Comparison of ENCODE assay signal across 19 cellular contexts in genomic region chr3:45574067-45574494, GRCh38.
"Had no signal": no experiment of that assay in that cellular context is flagged by ENCODE, and none has a peak within 500 bp of the region (broad histone marks: within the 10 kb centered on the region; RNA-seq: fewer than 3 reads in every experiment).

No MANE protein-coding gene starts in this region.

- H3K4me2 ChIP-seq: hepatocyte had no signal

- H3K4me3 Mint-ChIP-seq: activated CD4-positive, alpha-beta memory T cell treated with anti-CD3 and anti-CD28 coated beads, Interleukin-2, amount 10 ng/mL, durations not matched to agents 7 days and 5 days; activated CD4-positive, alpha-beta T cell treated with anti-CD3 and anti-CD28 coated beads for 36 hours; activated CD8-positive, alpha-beta memory T cell treated with anti-CD3 and anti-CD28 coated beads, Interleukin-2, amount 10 ng/mL, durations not matched to agents 7 days and 5 days; activated naive CD8-positive, alpha-beta T cell treated with anti-CD3 and anti-CD28 coated beads for 36 hours; dendritic cell treated with granulocyte-macrophage colony-stimulating factor and Interleukin-4, amounts not matched to agents 40 ng/mL and 50 ng/mL, for 4 days; natural killer cell treated with Interleukin-12 subunit alpha and Interleukin-12 subunit beta and Interleukin-15 and Interleukin-18, amount 100 ng/mL, for 72 hours; stimulated activated memory B cell treated with anti-CD40 and anti-IgM and Interleukin-4, amounts not matched to agents 10 μg/mL and 1 μg/mL and 100 μg/mL, for 72 hours; WTC11 had no signal

- H3K27ac Mint-ChIP-seq: activated CD4-positive, alpha-beta memory T cell treated with anti-CD3 and anti-CD28 coated beads, Interleukin-2, amount 10 ng/mL, durations not matched to agents 7 days and 5 days; activated CD4-positive, alpha-beta T cell treated with anti-CD3 and anti-CD28 coated beads for 36 hours; activated CD8-positive, alpha-beta memory T cell treated with anti-CD3 and anti-CD28 coated beads, Interleukin-2, amount 10 ng/mL, durations not matched to agents 7 days and 5 days; activated naive CD8-positive, alpha-beta T cell treated with anti-CD3 and anti-CD28 coated beads for 36 hours; dendritic cell treated with granulocyte-macrophage colony-stimulating factor and Interleukin-4, amounts not matched to agents 40 ng/mL and 50 ng/mL, for 4 days; natural killer cell treated with Interleukin-12 subunit alpha and Interleukin-12 subunit beta and Interleukin-15 and Interleukin-18, amount 100 ng/mL, for 72 hours; stimulated activated memory B cell treated with anti-CD40 and anti-IgM and Interleukin-4, amounts not matched to agents 10 μg/mL and 1 μg/mL and 100 μg/mL, for 72 hours; WTC11 had no signal

- H2AFZ ChIP-seq: hepatocyte had no signal

- H3K27me3 ChIP-seq: hepatocyte had no signal

- DNase-seq: activated CD4-positive, alpha-beta memory T cell treated with anti-CD3 and anti-CD28 coated beads, Interleukin-2, amount 10 ng/mL, durations not matched to agents 7 days and 5 days; activated CD4-positive, alpha-beta T cell treated with anti-CD3 and anti-CD28 coated beads for 36 hours; activated CD8-positive, alpha-beta memory T cell treated with anti-CD3 and anti-CD28 coated beads, Interleukin-2, amount 10 ng/mL, durations not matched to agents 7 days and 5 days; activated naive CD4-positive, alpha-beta T cell; activated naive CD8-positive, alpha-beta T cell treated with anti-CD3 and anti-CD28 coated beads for 36 hours; amniotic stem cell; effector CD8-positive, alpha-beta T cell; left colon; nucleus accumbens; spleen; stimulated activated CD4-positive, alpha-beta T cell treated with anti-CD3 and anti-CD28 coated beads, Interleukin-4, amount 100 ng/mL, for 4 hours had no signal

- H3K9me3 Mint-ChIP-seq: activated CD4-positive, alpha-beta memory T cell treated with anti-CD3 and anti-CD28 coated beads, Interleukin-2, amount 10 ng/mL, durations not matched to agents 7 days and 5 days; activated naive CD8-positive, alpha-beta T cell treated with anti-CD3 and anti-CD28 coated beads for 36 hours; natural killer cell treated with Interleukin-12 subunit alpha and Interleukin-12 subunit beta and Interleukin-15 and Interleukin-18, amount 100 ng/mL, for 72 hours had no signal

- H3K9me3 ChIP-seq: spleen, thoracic aorta had no signal

- H3K36me3 ChIP-seq: spleen, thoracic aorta had no signal

- H3K79me2 ChIP-seq: hepatocyte had no signal

- H3K4me3 ChIP-seq: hepatocyte, lung, spleen, thoracic aorta had no signal

- H3K27ac ChIP-seq: hepatocyte, spleen, thoracic aorta had no signal

- H3K27me3 Mint-ChIP-seq: activated CD4-positive, alpha-beta memory T cell treated with anti-CD3 and anti-CD28 coated beads, Interleukin-2, amount 10 ng/mL, durations not matched to agents 7 days and 5 days; activated CD8-positive, alpha-beta memory T cell treated with anti-CD3 and anti-CD28 coated beads, Interleukin-2, amount 10 ng/mL, durations not matched to agents 7 days and 5 days; activated naive CD8-positive, alpha-beta T cell treated with anti-CD3 and anti-CD28 coated beads for 36 hours; dendritic cell treated with granulocyte-macrophage colony-stimulating factor and Interleukin-4, amounts not matched to agents 40 ng/mL and 50 ng/mL, for 4 days; natural killer cell treated with Interleukin-12 subunit alpha and Interleukin-12 subunit beta and Interleukin-15 and Interleukin-18, amount 100 ng/mL, for 72 hours; stimulated activated memory B cell treated with anti-CD40 and anti-IgM and Interleukin-4, amounts not matched to agents 10 μg/mL and 1 μg/mL and 100 μg/mL, for 72 hours had no signal

- FAIRE-seq: islet of Langerhans had no signal

- H3K36me3 Mint-ChIP-seq: activated CD8-positive, alpha-beta memory T cell treated with anti-CD3 and anti-CD28 coated beads, Interleukin-2, amount 10 ng/mL, durations not matched to agents 7 days and 5 days; activated naive CD8-positive, alpha-beta T cell treated with anti-CD3 and anti-CD28 coated beads for 36 hours; natural killer cell treated with Interleukin-12 subunit alpha and Interleukin-12 subunit beta and Interleukin-15 and Interleukin-18, amount 100 ng/mL, for 72 hours; stimulated activated memory B cell treated with anti-CD40 and anti-IgM and Interleukin-4, amounts not matched to agents 10 μg/mL and 1 μg/mL and 100 μg/mL, for 72 hours had no signal
